Comparison of ENCODE assay signal across 6 cellular contexts in genomic region chr15:40847225-40847961, GRCh38. TPM values are rescaled to one million over a fixed set of nuclear protein-coding genes. Genes with fewer than 3 reads are reported as not detected.
DNase-seq lines count a peak whose midpoint lies in the region; ATAC-seq lines count a peak whose summit lies in the region.

No MANE protein-coding gene starts in this region.

- peak; percentile 76 for ATAC-seq in HG03066 (IDR thresholded peaks at IDR 0.05; ENCODE audit: low read depth, unreplicated experiment)
- no peak for ATAC-seq in HG02938 (IDR thresholded peaks at IDR 0.05; ENCODE audit: unreplicated experiment)

- DNase-seq in ELR (ENCODE audit: low read depth) (peak; percentile 48), SK-N-DZ (ENCODE audit: low spot score) (peak; percentile 68), kidney glomerular epithelial cell (lab: John Stamatoyannopoulos, UW) (peak; percentile 52)
- DNase-seq in activated CD4-positive, CD25-positive, alpha-beta regulatory T cell (lab: John Stamatoyannopoulos, UW) = no peak

RNA-seq across cellular contexts. Expression of gene SPINT1, which starts 3.5 kb away (rescaled TPM):
- 0.23 and 0.52 TPM in 2 replicates for polyA plus RNA-seq in SK-N-DZ (2014; cell fraction: cytosol; rRNA removed)
- 0.20 and 0.52 TPM in 2 replicates for polyA plus RNA-seq in SK-N-DZ (2014; cell fraction: nucleus; rRNA removed)

RNA-seq across cellular contexts. Expression of gene PPP1R14D, which starts 18.9 kb away (rescaled TPM):
- polyA plus RNA-seq in SK-N-DZ (2014; cell fraction: cytosol; rRNA removed) = 0.65 TPM in 1 of 2 replicates, not detected in the other
- not detected in 2 replicates for polyA plus RNA-seq in SK-N-DZ (2014; cell fraction: nucleus; rRNA removed)

RNA-seq across cellular contexts. Expression of gene RHOV, which starts 26.6 kb away (rescaled TPM):
- 0.29 and 1.1 TPM in 2 replicates for polyA plus RNA-seq in SK-N-DZ (2014; cell fraction: cytosol; rRNA removed)
- 0.10 and 0.52 TPM in 2 replicates for polyA plus RNA-seq in SK-N-DZ (2014; cell fraction: nucleus; rRNA removed)

RNA-seq across cellular contexts. Expression of gene DNAJC17, which starts 40.1 kb away (rescaled TPM):
- 67.8 and 69.3 TPM in 2 replicates for polyA plus RNA-seq in SK-N-DZ (2014; cell fraction: cytosol; rRNA removed)
- polyA plus RNA-seq in SK-N-DZ (2014; cell fraction: nucleus; rRNA removed) = 37.5 and 67.9 TPM in 2 replicates

RNA-seq across cellular contexts. Expression of gene ZFYVE19, which starts 40.5 kb away (rescaled TPM):
- polyA plus RNA-seq in SK-N-DZ (2014; cell fraction: cytosol; rRNA removed) = 35.9 and 37.3 TPM in 2 replicates
- polyA plus RNA-seq in SK-N-DZ (2014; cell fraction: nucleus; rRNA removed) = 53.6 and 67.3 TPM in 2 replicates

Comparison
In these comparisons a context has a peak if more than half of its experiments do, and no peak if none do; other contexts are left out.
1. DNase-seq: peak in ELR (single experiment), SK-N-DZ (single experiment) and kidney glomerular epithelial cell (single experiment); none in activated CD4-positive, CD25-positive, alpha-beta regulatory T cell (0 of 4).